In the genomic region with DNA sequence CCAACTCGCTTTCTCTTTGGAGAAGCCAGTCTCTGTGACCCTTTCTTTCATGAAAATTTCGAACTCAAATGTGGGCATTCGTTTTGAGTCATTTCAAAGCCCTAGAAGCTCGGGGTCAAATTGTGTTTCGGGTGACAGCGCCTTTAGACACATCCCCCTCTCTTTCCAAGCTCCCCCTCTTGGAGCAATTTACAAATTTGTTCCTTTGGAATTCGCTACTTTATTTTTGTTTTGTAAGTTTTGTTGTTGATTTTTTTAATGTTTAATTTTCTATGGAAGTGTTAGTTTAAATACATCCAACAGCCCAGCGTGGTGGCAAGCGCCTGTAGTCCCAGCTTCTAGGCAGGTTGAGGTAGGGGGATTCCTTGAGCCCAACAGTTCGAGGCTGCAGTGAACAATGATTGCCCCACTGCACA, we compare ENCODE assay signal across 19 cellular contexts. TPM values are rescaled to one million over a fixed set of nuclear protein-coding genes. Genes with fewer than 3 reads are reported as not detected.
DNase-seq lines count a peak whose midpoint lies in the region; ATAC-seq and TF ChIP-seq lines count a peak whose summit lies in the region.
"Had no signal": no experiment of that assay in that cellular context is flagged by ENCODE, and none has a peak within 500 bp of the region (broad histone marks: within the 10 kb centered on the region; RNA-seq: fewer than 3 reads in every experiment).

No MANE protein-coding gene starts in this region.

- BruUV-seq in PC-3 (replicated peaks; lab: Mats Ljungman, UMichigan): no TSS peak

- H2AFZ ChIP-seq in SK-N-SH (ENCODE audit: low read depth) (no peak overlapping the region), PC-3 (ENCODE audit: low read length) (peak overlapping the region; percentile 62; the same call in 1 of the 2 replicates)

- H3K4me1 ChIP-seq in SK-N-SH (ENCODE audit: control insufficient read depth in 1 of 2, insufficient read depth in 2 of 2, low read depth in 1 of 2, low read length in 1 of 2) (peaks cover 0 to 12% of the 10 kb centered on the region in 2 experiments; a peak in 1 of 4 replicates), PC-3 (ENCODE audit: insufficient read depth, low read length) (no peaks in the 10 kb centered on the region; the same call in 1 of the 2 replicates), upper lobe of left lung (peaks cover 40 to 53% (median 45%) of the 10 kb centered on the region in 4 donors)

- DNase-seq in SK-N-SH (no peak), PC-3 (no peak), fibroblast of the aortic adventitia (ENCODE audit: low read depth) (peak; percentile 15), retina (peak; percentile 68), upper lobe of left lung (no peak), SW 1271 (lab: John Stamatoyannopoulos, UW) (no peak)
- DNase-seq: activated CD4-positive, alpha-beta T cell treated with anti-CD3 and anti-CD28 coated beads, Interleukin-2, amount 10 ng/mL, durations not matched to agents 7 days and 5 days; activated effector memory CD4-positive, alpha-beta T cell treated with Interleukin-2 at 50 U/mL for 16 hours; brain microvascular endothelial cell; GDM1; NCI-H1092 treated with DMSO at 0.1 percent for 48 hours; stimulated activated CD4-positive, alpha-beta T cell treated with anti-CD3 and anti-CD28 coated beads, Interleukin-4, amount 100 ng/mL, for 1 hour; T-helper 2 cell had no signal

- H3K9me3 ChIP-seq in SK-N-SH: no peaks in the 10 kb centered on the region
- H3K9me3 ChIP-seq in PC-3 (ENCODE audit: low read length): no peaks in the 10 kb centered on the region
- H3K9me3 ChIP-seq in upper lobe of left lung: no peaks in the 10 kb centered on the region

- H3K36me3 ChIP-seq in SK-N-SH (replicated peaks in 1 of 2; ENCODE audit: control insufficient read depth in 1 of 2, insufficient read depth in 2 of 2, low read length in 1 of 2) (no peaks in the 10 kb centered on the region), PC-3 (ENCODE audit: low read depth, low read length) (no peaks in the 10 kb centered on the region), upper lobe of left lung (no peaks in the 10 kb centered on the region)
- H3K36me3 ChIP-seq: brain microvascular endothelial cell had no signal

- H3K27me3 ChIP-seq in SK-N-SH (ENCODE audit: insufficient read depth) (peaks cover 62% of the 10 kb centered on the region), PC-3 (ENCODE audit: low read length) (no peaks in the 10 kb centered on the region), upper lobe of left lung (peaks cover 4 to 58% (median 45%) of the 10 kb centered on the region in 4 donors)

- H3K9me2 ChIP-seq in SK-N-SH: no peaks in the 10 kb centered on the region
- H3K9me2 ChIP-seq in PC-3 (replicated peaks; ENCODE audit: low read length): no peaks in the 10 kb centered on the region

- H3K4me3 ChIP-seq in SK-N-SH (ENCODE audit: low read depth in 2 of 2, low read length in 1 of 2) (no peak overlapping the region), PC-3 (ENCODE audit: low read length) (peak overlapping the region; percentile 38; the same call in 1 of the 2 replicates), fibroblast of the aortic adventitia (ENCODE audit: low read depth, low read length) (no peak overlapping the region), upper lobe of left lung (no peak overlapping the region)
- H3K4me3 ChIP-seq: K562 had no signal

- no peak for TF ChIP-seq CTCF in SK-N-SH (IDR thresholded peaks at IDR 0.05)
- no peak for TF ChIP-seq CTCF in PC-3 (conservative IDR thresholded peaks at IDR 0.05; ENCODE audit: low read depth, low read length)
- no peak for TF ChIP-seq CTCF in fibroblast of the aortic adventitia (IDR thresholded peaks at IDR 0.05; ENCODE audit: insufficient read depth, low read length)
- TF ChIP-seq CTCF in upper lobe of left lung (IDR thresholded peaks at IDR 0.05): no peak

- TF ChIP-seq EP300 in SK-N-SH (IDR thresholded peaks at IDR 0.05; ENCODE audit: borderline replicate concordance in 1 of 2, low read depth in 1 of 2, low read length in 1 of 2) (no peak), upper lobe of left lung (IDR thresholded peaks at IDR 0.05) (no peak)

- no peak for TF ChIP-seq POLR2A in upper lobe of left lung (IDR thresholded peaks at IDR 0.05)

- TF ChIP-seq RAD21 in SK-N-SH (IDR thresholded peaks at IDR 0.05; ENCODE audit: low read length): no peak

- H3K27ac ChIP-seq in SK-N-SH (ENCODE audit: low read depth in 2 of 2, low read length in 1 of 2) (no peak overlapping the region), PC-3 (ENCODE audit: low read length) (no peak overlapping the region), upper lobe of left lung (no peak overlapping the region)
- H3K27ac ChIP-seq: 22Rv1, brain microvascular endothelial cell, dorsolateral prefrontal cortex had no signal

- 23% methylated on average over 10 of the region's 10 CpGs for WGBS in SK-N-SH (ENCODE audit: low lambda C conversion rate)
- WGBS in upper lobe of left lung, 2 donors: 15 to 19% methylated on average over 10 of the region's 10 CpGs

- no peak for ATAC-seq in SK-N-SH treated with all-trans-retinoic acid at 6 μM for 48 hours
- ATAC-seq in PC-3: no peak
- ATAC-seq in upper lobe of left lung (ENCODE audit: low FRiP score in 2 of 2): no peak
- no peak for ATAC-seq in HG03432 (IDR thresholded peaks at IDR 0.05; ENCODE audit: unreplicated experiment)
- ATAC-seq: K562 had no signal

- POLR2A ChIA-PET in SK-N-SH (lab: Yijun Ruan, JAX): no interaction called here
- POLR2A ChIA-PET in PC-3 (lab: Charles Lee; ENCODE audit: unreplicated experiment): no interaction called here

- intact Hi-C loops in PC-3 (cut with micrococcal nuclease): loop anchor here (5.0 to 10.0 kb wide), 2 partner anchors 132 to 395 kb away; no protein-coding TSS in a partner anchor

- H4K20me1 ChIP-seq in SK-N-SH (ENCODE audit: insufficient read depth) (no peaks in the 10 kb centered on the region), PC-3 (ENCODE audit: low read length) (no peaks in the 10 kb centered on the region)

- CTCF ChIA-PET in SK-N-SH (lab: Yijun Ruan, JAX) (interaction anchor here (1.2 to 8.0 kb wide), 7 partner anchors 9 to 851 kb away, joined by 3 to 126 read pairs (median 5); a partner anchor contains a TSS), PC-3 (lab: Charles Lee) (no interaction called here)

- H3F3A ChIP-seq in SK-N-SH (replicated peaks; ENCODE audit: insufficient read depth) (peaks cover 6% of the 10 kb centered on the region), PC-3 (ENCODE audit: low read length, unreplicated experiment) (no peaks in the 10 kb centered on the region)

- H3K79me2 ChIP-seq in SK-N-SH (ENCODE audit: insufficient read depth): no peaks in the 10 kb centered on the region
- H3K79me2 ChIP-seq in PC-3 (ENCODE audit: low read length): no peaks in the 10 kb centered on the region

- H3K4me2 ChIP-seq in SK-N-SH: 0 out of 2 replicates have a peak overlapping the region, but pooled peaks have one; percentile 68
- H3K4me2 ChIP-seq in PC-3 (ENCODE audit: low read length): peak overlapping the region; percentile 72

- H3K9ac ChIP-seq in SK-N-SH: no peak overlapping the region
- H3K9ac ChIP-seq in PC-3 (ENCODE audit: low read length): no peak overlapping the region

TF ChIP-seq in SK-N-SH, 30 proteins besides CTCF, POLR2A, EP300 and RAD21:
- no peak for TF ChIP-seq RXRA (IDR thresholded peaks at IDR 0.05; ENCODE audit: borderline replicate concordance, low read depth)

TF ChIP-seq in SK-N-SH treated with all-trans-retinoic acid at 6 μM for 48 hours, 23 proteins besides CTCF, POLR2A, EP300 and RAD21 (continues in another document):
- TF ChIP-seq, protein P1, sequence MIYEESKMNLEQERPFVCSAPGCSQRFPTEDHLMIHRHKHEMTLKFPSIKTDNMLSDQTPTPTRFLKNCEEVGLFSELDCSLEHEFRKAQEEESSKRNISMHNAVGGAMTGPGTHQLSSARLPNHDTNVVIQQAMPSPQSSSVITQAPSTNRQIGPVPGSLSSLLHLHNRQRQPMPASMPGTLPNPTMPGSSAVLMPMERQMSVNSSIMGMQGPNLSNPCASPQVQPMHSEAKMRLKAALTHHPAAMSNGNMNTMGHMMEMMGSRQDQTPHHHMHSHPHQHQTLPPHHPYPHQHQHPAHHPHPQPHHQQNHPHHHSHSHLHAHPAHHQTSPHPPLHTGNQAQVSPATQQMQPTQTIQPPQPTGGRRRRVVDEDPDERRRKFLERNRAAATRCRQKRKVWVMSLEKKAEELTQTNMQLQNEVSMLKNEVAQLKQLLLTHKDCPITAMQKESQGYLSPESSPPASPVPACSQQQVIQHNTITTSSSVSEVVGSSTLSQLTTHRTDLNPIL (CRISPR knock-in tag; IDR thresholded peaks at IDR 0.05; ENCODE audit: low read depth): no peak
- TF ChIP-seq, protein P2, sequence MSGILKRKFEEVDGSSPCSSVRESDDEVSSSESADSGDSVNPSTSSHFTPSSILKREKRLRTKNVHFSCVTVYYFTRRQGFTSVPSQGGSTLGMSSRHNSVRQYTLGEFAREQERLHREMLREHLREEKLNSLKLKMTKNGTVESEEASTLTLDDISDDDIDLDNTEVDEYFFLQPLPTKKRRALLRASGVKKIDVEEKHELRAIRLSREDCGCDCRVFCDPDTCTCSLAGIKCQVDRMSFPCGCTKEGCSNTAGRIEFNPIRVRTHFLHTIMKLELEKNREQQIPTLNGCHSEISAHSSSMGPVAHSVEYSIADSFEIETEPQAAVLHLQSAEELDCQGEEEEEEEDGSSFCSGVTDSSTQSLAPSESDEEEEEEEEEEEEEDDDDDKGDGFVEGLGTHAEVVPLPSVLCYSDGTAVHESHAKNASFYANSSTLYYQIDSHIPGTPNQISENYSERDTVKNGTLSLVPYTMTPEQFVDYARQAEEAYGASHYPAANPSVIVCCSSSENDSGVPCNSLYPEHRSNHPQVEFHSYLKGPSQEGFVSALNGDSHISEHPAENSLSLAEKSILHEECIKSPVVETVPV (CRISPR knock-in tag; IDR thresholded peaks at IDR 0.05): no peak
- no peak for TF ChIP-seq SNAI2 (CRISPR knock-in tag; IDR thresholded peaks at IDR 0.05)
- no peak for TF ChIP-seq ISL1 (CRISPR knock-in tag; IDR thresholded peaks at IDR 0.05)
- no peak for TF ChIP-seq ARNTL (CRISPR knock-in tag; IDR thresholded peaks at IDR 0.05; ENCODE audit: borderline replicate concordance, low read depth)
- no peak for TF ChIP-seq ZNF70 (CRISPR knock-in tag; IDR thresholded peaks at IDR 0.05)
- TF ChIP-seq CSDC2 (CRISPR knock-in tag; IDR thresholded peaks at IDR 0.05): no peak
- no peak for TF ChIP-seq ZFP3 (CRISPR knock-in tag; IDR thresholded peaks at IDR 0.05)
- TF ChIP-seq ZC3H10 (CRISPR knock-in tag; IDR thresholded peaks at IDR 0.05): no peak

RNA-seq across cellular contexts. Expression of a gene that starts 4.6 kb away (rescaled TPM):
- polyA plus RNA-seq in SK-N-SH (2012; rRNA removed): not detected in 2 replicates
- not detected in 2 replicates for polyA plus RNA-seq in SK-N-SH (2012; cell fraction: cytosol; rRNA removed)
- not detected in 2 replicates for polyA plus RNA-seq in SK-N-SH (2012; cell fraction: nucleus; rRNA removed)
- total RNA-seq in PC-3 (2014; rRNA removed) (not detected in 2 replicates), fibroblast of the aortic adventitia (ENCODE audit: low replicate concordance) (0.09 TPM in 1 of 2 replicates, not detected in the other), upper lobe of left lung (not detected)
- total RNA-seq: activated CD4-positive, alpha-beta T cell treated with anti-CD3 and anti-CD28 coated beads, Interleukin-2, amount 10 ng/mL, durations not matched to agents 7 days and 5 days; lower leg skin had no signal
- polyA plus RNA-seq: K562 had no signal

Comparison
In these comparisons a context has a peak if more than half of its experiments do, and no peak if none do; other contexts are left out.
1. DNase-seq: peak in fibroblast of the aortic adventitia (single experiment) and retina (single experiment); none in SK-N-SH (single experiment), PC-3 (single experiment), upper lobe of left lung (0 of 2) and SW 1271 (0 of 2).